Comparison of ENCODE assay signal across 11 cellular contexts in genomic region chr7:22662490-22663145, GRCh38.
DNase-seq lines count a peak whose midpoint lies in the region; ATAC-seq and TF ChIP-seq lines count a peak whose summit lies in the region.
"Had no signal": no experiment of that assay in that cellular context is flagged by ENCODE, and none has a peak within 500 bp of the region (broad histone marks: within the 10 kb centered on the region; RNA-seq: fewer than 3 reads in every experiment).

No MANE protein-coding gene starts in this region.

- 64 to 89% (median 75%) methylated on average over 2 of the region's 2 CpGs for WGBS in adrenal gland, 4 donors

- ATAC-seq in HG02588 (IDR thresholded peaks at IDR 0.05; ENCODE audit: unreplicated experiment): peak; percentile 59

- TF ChIP-seq POLR2A in adrenal gland (IDR thresholded peaks at IDR 0.05): no peak

- H3K4me1 ChIP-seq in SJSA1 (replicated peaks): peaks cover 41% of the 10 kb centered on the region
- H3K4me1 ChIP-seq in adrenal gland (replicated peaks in 1 of 2): no peaks in the 10 kb centered on the region

- TF ChIP-seq CTCF in adrenal gland (IDR thresholded peaks at IDR 0.05): no peak

- no peaks in the 10 kb centered on the region for H3K27me3 ChIP-seq in SJSA1 (replicated peaks)
- H3K27me3 ChIP-seq in adrenal gland: no peaks in the 10 kb centered on the region
- H3K27me3 ChIP-seq: upper lobe of right lung had no signal

- H3K36me3 ChIP-seq in SJSA1 (no peaks in the 10 kb centered on the region), adrenal gland (replicated peaks in 1 of 2) (no peaks in the 10 kb centered on the region)
- H3K36me3 ChIP-seq: upper lobe of right lung had no signal

- peaks cover 31% of the 10 kb centered on the region for H3K4me1 Mint-ChIP-seq in T-helper 1 cell treated with Interleukin-12 subunit alpha and Interleukin-12 subunit beta and Interleukin-4 antibody, amounts not matched to agents 30 μg/mL and 1 μg/mL, for 36 hours (ENCODE audit: low read depth)

- no peak overlapping the region for H3K27ac Mint-ChIP-seq in T-helper 1 cell treated with Interleukin-12 subunit alpha and Interleukin-12 subunit beta and Interleukin-4 antibody, amounts not matched to agents 30 μg/mL and 1 μg/mL, for 36 hours

- no peak overlapping the region for H3K4me3 ChIP-seq in SJSA1
- H3K4me3 ChIP-seq in adrenal gland: no peak overlapping the region
- H3K4me3 ChIP-seq: SK-N-MC, upper lobe of right lung had no signal

- peak overlapping the region; percentile 78 for H3K27ac ChIP-seq in SJSA1
- peak overlapping the region in 1 of 5 donors; percentile 17 for H3K27ac ChIP-seq in adrenal gland
- H3K27ac ChIP-seq: SK-N-MC, upper lobe of right lung had no signal

- H3K9me3 ChIP-seq in SJSA1 (replicated peaks) (peaks cover 3% of the 10 kb centered on the region; the same call in 1 of the 2 replicates), adrenal gland (replicated peaks in 1 of 3) (no peaks in the 10 kb centered on the region)
- H3K9me3 ChIP-seq: upper lobe of right lung had no signal

- DNase-seq in T-helper 1 cell (no peak), SJSA1 (ENCODE audit: low read depth in 1 of 2, low spot score in 2 of 2) (no peak), pons (ENCODE audit: low spot score) (peak; percentile 37), islet precursor cell (no peak), occipital lobe (lab: John Stamatoyannopoulos, UW) (no peak), adrenal gland (no peak)
- DNase-seq: upper lobe of right lung had no signal

- peaks cover 7% of the 10 kb centered on the region for H3K36me3 Mint-ChIP-seq in T-helper 1 cell treated with Interleukin-12 subunit alpha and Interleukin-12 subunit beta and Interleukin-4 antibody, amounts not matched to agents 30 μg/mL and 1 μg/mL, for 36 hours (ENCODE audit: low read depth)

- H3K4me3 Mint-ChIP-seq in T-helper 1 cell treated with Interleukin-12 subunit alpha and Interleukin-12 subunit beta and Interleukin-4 antibody, amounts not matched to agents 30 μg/mL and 1 μg/mL, for 36 hours: peak overlapping the region; percentile 4
- H3K4me3 Mint-ChIP-seq: neural crest cell had no signal

- peaks cover 9% of the 10 kb centered on the region for H3K9me3 Mint-ChIP-seq in T-helper 1 cell treated with Interleukin-12 subunit alpha and Interleukin-12 subunit beta and Interleukin-4 antibody, amounts not matched to agents 30 μg/mL and 1 μg/mL, for 36 hours

- peaks cover 13% of the 10 kb centered on the region for H3K27me3 Mint-ChIP-seq in T-helper 1 cell treated with Interleukin-12 subunit alpha and Interleukin-12 subunit beta and Interleukin-4 antibody, amounts not matched to agents 30 μg/mL and 1 μg/mL, for 36 hours (ENCODE audit: low read depth)

- intact Hi-C loops in adrenal gland (cut with DNase I): no loop called here
